Comparison of ENCODE assay signal across 8 cellular contexts in genomic region chr19:6736169-6736916, GRCh38. TPM values are rescaled to one million over a fixed set of nuclear protein-coding genes. Genes with fewer than 3 reads are reported as not detected.
DNase-seq lines count a peak whose midpoint lies in the region; ATAC-seq, FAIRE-seq and TF ChIP-seq lines count a peak whose summit lies in the region.

No MANE protein-coding gene starts in this region.

- peak overlapping the region; percentile 96 for H3K4me3 Mint-ChIP-seq in activated T-helper 1 cell treated with anti-CD3 and anti-CD28 coated beads, Interleukin-12 subunit alpha, Interleukin-12 subunit beta, Interleukin-2, Interleukin-4 antibody, amounts not matched to agents 30 ng/mL and 10 ng/mL and 1 ng/mL, durations not matched to agents 14 hours and 24 hours and 36 hours
- H3K4me3 Mint-ChIP-seq in naive B cell, result peak overlapping the region; percentile 89 to 99 (median 98)
- peak overlapping the region; percentile 96 for H3K4me3 Mint-ChIP-seq in stimulated activated naive CD8-positive, alpha-beta T cell treated with anti-CD3 and anti-CD28 coated beads, Interleukin-15, Interleukin-2, amounts not matched to agents 100 ng/mL and 50 ng/mL, for 24 hours

- H3K4me1 Mint-ChIP-seq in activated T-helper 1 cell treated with anti-CD3 and anti-CD28 coated beads, Interleukin-12 subunit alpha, Interleukin-12 subunit beta, Interleukin-2, Interleukin-4 antibody, amounts not matched to agents 30 ng/mL and 10 ng/mL and 1 ng/mL, durations not matched to agents 14 hours and 24 hours and 36 hours (ENCODE audit: low read depth), result peaks cover 37% of the 10 kb centered on the region
- H3K4me1 Mint-ChIP-seq in naive B cell, result peaks cover 22 to 41% (median 40%) of the 10 kb centered on the region in 3 donors
- H3K4me1 Mint-ChIP-seq in stimulated activated naive CD8-positive, alpha-beta T cell treated with anti-CD3 and anti-CD28 coated beads, Interleukin-15, Interleukin-2, amounts not matched to agents 100 ng/mL and 50 ng/mL, for 24 hours (ENCODE audit: low read depth), result peaks cover 39% of the 10 kb centered on the region

- peak overlapping the region; percentile 99 for H3K27ac Mint-ChIP-seq in activated T-helper 1 cell treated with anti-CD3 and anti-CD28 coated beads, Interleukin-12 subunit alpha, Interleukin-12 subunit beta, Interleukin-2, Interleukin-4 antibody, amounts not matched to agents 30 ng/mL and 10 ng/mL and 1 ng/mL, durations not matched to agents 14 hours and 24 hours and 36 hours
- H3K27ac Mint-ChIP-seq in naive B cell, result peak overlapping the region; percentile 78 to 98 (median 96)
- peak overlapping the region; percentile 96 for H3K27ac Mint-ChIP-seq in stimulated activated naive CD8-positive, alpha-beta T cell treated with anti-CD3 and anti-CD28 coated beads, Interleukin-15, Interleukin-2, amounts not matched to agents 100 ng/mL and 50 ng/mL, for 24 hours

- RAD21 ChIA-PET in HCT116 (lab: Charles Lee; ENCODE audit: low non-redundant PET in 1 of 2, low total read pairs in 2 of 2, uncharacterized antibody in 2 of 2, unreplicated experiment in 2 of 2), result interaction anchor here in 1 of 2 experiments (1.2 kb wide), 1 partner anchor 127 kb away, joined by 5 read pairs; no protein-coding TSS in a partner anchor

- ATAC-seq in HCT116 (peak; percentile 28), naive B cell (ENCODE audit: low read depth in 2 of 2) (peak; percentile 5 to 9), HG03442 (IDR thresholded peaks at IDR 0.05; ENCODE audit: unreplicated experiment) (no peak)

- peak in 2 of 3 experiments; percentile 58 to 72; a peak in 4 of 6 replicates for TF ChIP-seq CTCF in HCT116 (IDR thresholded peaks at IDR 0.05 in 2 of 3, conservative IDR thresholded peaks at IDR 0.05 in 1 of 3; ENCODE audit: borderline replicate concordance in 1 of 3, insufficient read depth in 1 of 3, low read depth in 2 of 3, low read length in 2 of 3)

- no peaks in the 10 kb centered on the region for H3K27me3 Mint-ChIP-seq in activated T-helper 1 cell treated with anti-CD3 and anti-CD28 coated beads, Interleukin-12 subunit alpha, Interleukin-12 subunit beta, Interleukin-2, Interleukin-4 antibody, amounts not matched to agents 30 ng/mL and 10 ng/mL and 1 ng/mL, durations not matched to agents 14 hours and 24 hours and 36 hours (ENCODE audit: insufficient read depth)
- H3K27me3 Mint-ChIP-seq in naive B cell, result no peaks in the 10 kb centered on the region
- no peaks in the 10 kb centered on the region for H3K27me3 Mint-ChIP-seq in stimulated activated naive CD8-positive, alpha-beta T cell treated with anti-CD3 and anti-CD28 coated beads, Interleukin-15, Interleukin-2, amounts not matched to agents 100 ng/mL and 50 ng/mL, for 24 hours

- POLR2A ChIA-PET in HCT116 (lab: Charles Lee), result interaction anchor here (0.7 to 3.1 kb wide), 5 partner anchors 12 to 259 kb away, joined by 3 to 10 read pairs (median 3); partner anchors contain the start of gene SH2D3A

- TF ChIP-seq RAD21 in HCT116 (IDR thresholded peaks at IDR 0.05; ENCODE audit: low read depth), result no peak

- H3K36me3 ChIP-seq in HCT116 (ENCODE audit: control insufficient read depth in 1 of 2, insufficient read depth in 2 of 2, low read length in 2 of 2), result peaks cover 1 to 3% of the 10 kb centered on the region in 2 experiments

- no peaks in the 10 kb centered on the region for H3K9me3 ChIP-seq in HCT116 (ENCODE audit: control insufficient read depth in 1 of 2, insufficient read depth in 1 of 2, low read depth in 1 of 2, low read length in 2 of 2)

- peaks cover 26 to 33% of the 10 kb centered on the region in 2 experiments for H3K4me1 ChIP-seq in HCT116 (ENCODE audit: control insufficient read depth in 1 of 2, insufficient read depth in 2 of 2, low read length in 2 of 2)

- peak overlapping the region; percentile 86 for H3K9ac ChIP-seq in HCT116 (ENCODE audit: low read length)

- peak overlapping the region; percentile 99 for H3K4me3 ChIP-seq in HCT116 (replicated peaks in 1 of 2; ENCODE audit: low read depth in 1 of 2, low read length in 2 of 2)

- TSS peak; percentile 61 for BruUV-seq in HCT116 (replicated peaks; lab: Mats Ljungman, UMichigan)

- peak overlapping the region; percentile 87 for H3K27ac ChIP-seq in HCT116 (ENCODE audit: low read depth, low read length)

- peak; percentile 39 for TF ChIP-seq POLR2A in HCT116 (IDR thresholded peaks at IDR 0.05; ENCODE audit: borderline replicate concordance, extremely low read depth, insufficient read depth, insufficient read length)

- peaks cover 20% of the 10 kb centered on the region for H3K36me3 Mint-ChIP-seq in activated T-helper 1 cell treated with anti-CD3 and anti-CD28 coated beads, Interleukin-12 subunit alpha, Interleukin-12 subunit beta, Interleukin-2, Interleukin-4 antibody, amounts not matched to agents 30 ng/mL and 10 ng/mL and 1 ng/mL, durations not matched to agents 14 hours and 24 hours and 36 hours (ENCODE audit: low read depth)
- H3K36me3 Mint-ChIP-seq in naive B cell, result peaks cover 0 to 9% of the 10 kb centered on the region in 2 donors
- peaks cover 8% of the 10 kb centered on the region for H3K36me3 Mint-ChIP-seq in stimulated activated naive CD8-positive, alpha-beta T cell treated with anti-CD3 and anti-CD28 coated beads, Interleukin-15, Interleukin-2, amounts not matched to agents 100 ng/mL and 50 ng/mL, for 24 hours (ENCODE audit: low read depth)

- FAIRE-seq in RCC 7860 (lab: Jason Lieb, UNC), result peak; percentile 57

- intact Hi-C loops in HCT116 (cut with micrococcal nuclease), result loop anchor here (1.0 to 5.0 kb wide), 2 partner anchors 219 to 364 kb away; partner anchors contain the start of gene ALKBH7
- intact Hi-C loops in activated T-helper 1 cell treated with anti-CD3 and anti-CD28 coated beads, Interleukin-12 subunit alpha, Interleukin-12 subunit beta, Interleukin-2, Interleukin-4 antibody, amounts not matched to agents 30 ng/mL and 10 ng/mL and 1 ng/mL, durations not matched to agents 14 hours and 24 hours and 36 hours (cut with micrococcal nuclease), result loop anchor here (1.0 to 5.0 kb wide), 7 partner anchors 66 to 220 kb away; partner anchors contain the start of genes CD70, TNFSF14 and TNFSF9

- DNase-seq in C1 segment of cervical spinal cord (lab: John Stamatoyannopoulos, UW), result peak in 11 of 14 donors; percentile 26 to 76 (median 54)
- peak; percentile 81 for DNase-seq in HCT116 (ENCODE audit: low read depth, low spot score)
- peak; percentile 81 for DNase-seq in RCC 7860 (ENCODE audit: low spot score)
- DNase-seq in activated T-helper 1 cell treated with anti-CD3 and anti-CD28 coated beads, Interleukin-12 subunit alpha, Interleukin-12 subunit beta, Interleukin-2, Interleukin-4 antibody, amounts not matched to agents 30 ng/mL and 10 ng/mL and 1 ng/mL, durations not matched to agents 14 hours and 24 hours and 36 hours (ENCODE audit: low spot score), result peak; percentile 72
- peak; percentile 86 for DNase-seq in fibroblast of gingiva (ENCODE audit: low read depth)
- DNase-seq in naive B cell, result peak; percentile 60

- no peaks in the 10 kb centered on the region for H3K9me2 ChIP-seq in HCT116 (ENCODE audit: insufficient read depth)

- no peaks in the 10 kb centered on the region for H3K9me3 Mint-ChIP-seq in activated T-helper 1 cell treated with anti-CD3 and anti-CD28 coated beads, Interleukin-12 subunit alpha, Interleukin-12 subunit beta, Interleukin-2, Interleukin-4 antibody, amounts not matched to agents 30 ng/mL and 10 ng/mL and 1 ng/mL, durations not matched to agents 14 hours and 24 hours and 36 hours
- H3K9me3 Mint-ChIP-seq in naive B cell, result no peaks in the 10 kb centered on the region
- H3K9me3 Mint-ChIP-seq in stimulated activated naive CD8-positive, alpha-beta T cell treated with anti-CD3 and anti-CD28 coated beads, Interleukin-15, Interleukin-2, amounts not matched to agents 100 ng/mL and 50 ng/mL, for 24 hours, result no peaks in the 10 kb centered on the region

- H2AFZ ChIP-seq in HCT116 (ENCODE audit: low read depth, low read length, poor library complexity, severe bottlenecking), result no peak overlapping the region

- no peaks in the 10 kb centered on the region for H3K27me3 ChIP-seq in HCT116 (ENCODE audit: insufficient read depth, low read length)

- H3K4me2 ChIP-seq in HCT116 (ENCODE audit: low read length), result peak overlapping the region; percentile 95

- CTCF ChIA-PET in HCT116 (lab: Charles Lee), result interaction anchor here (1.0 to 3.9 kb wide), 3 partner anchors 55 to 219 kb away, joined by 3 to 91 read pairs (median 4); no protein-coding TSS in a partner anchor

- H3K79me2 ChIP-seq in HCT116 (ENCODE audit: insufficient read depth, low read length), result peaks cover 34% of the 10 kb centered on the region

- no peaks in the 10 kb centered on the region for H4K20me1 ChIP-seq in HCT116 (ENCODE audit: insufficient read depth)

RNA-seq across cellular contexts. Expression of gene GPR108, which starts 1.0 kb away (rescaled TPM):
- 75.0 TPM for total RNA-seq in HCT116 (2021; ENCODE audit: unreplicated experiment)
- polyA plus RNA-seq in HCT116 (2012), result 89.6 and 104 TPM in 2 replicates
- total RNA-seq in activated T-helper 1 cell treated with anti-CD3 and anti-CD28 coated beads, Interleukin-12 subunit alpha, Interleukin-12 subunit beta, Interleukin-2, Interleukin-4 antibody, amounts not matched to agents 30 ng/mL and 10 ng/mL and 1 ng/mL, durations not matched to agents 14 hours and 24 hours and 36 hours, result 106 and 108 TPM in 2 replicates
- 100 to 1,000 TPM in 1 of 6 donors, 10 to 100 TPM in 5; 55.2 to 122 (median 79.5) TPM for polyA plus RNA-seq in naive B cell (ENCODE audit: low read depth in 6 of 6)

RNA-seq across cellular contexts. Expression of gene TRIP10, which starts 3.1 kb away (rescaled TPM):
- total RNA-seq in HCT116 (2021; ENCODE audit: unreplicated experiment), result 111 TPM
- polyA plus RNA-seq in HCT116 (2012), result 109 and 120 TPM in 2 replicates
- total RNA-seq in activated T-helper 1 cell treated with anti-CD3 and anti-CD28 coated beads, Interleukin-12 subunit alpha, Interleukin-12 subunit beta, Interleukin-2, Interleukin-4 antibody, amounts not matched to agents 30 ng/mL and 10 ng/mL and 1 ng/mL, durations not matched to agents 14 hours and 24 hours and 36 hours, result 61.2 and 62.0 TPM in 2 replicates
- polyA plus RNA-seq in naive B cell (ENCODE audit: low read depth in 6 of 6), result 1 to 10 TPM in 5 of 6 donors, not detected in 1; 2.7 to 5.1 (median 3.2) TPM

RNA-seq across cellular contexts. Expression of gene C3, which starts 15.9 kb away (rescaled TPM):
- 7.0 TPM for total RNA-seq in HCT116 (2021; ENCODE audit: unreplicated experiment)
- polyA plus RNA-seq in HCT116 (2012), result 1.6 and 2.1 TPM in 2 replicates
- 6.1 and 7.2 TPM in 2 replicates for total RNA-seq in activated T-helper 1 cell treated with anti-CD3 and anti-CD28 coated beads, Interleukin-12 subunit alpha, Interleukin-12 subunit beta, Interleukin-2, Interleukin-4 antibody, amounts not matched to agents 30 ng/mL and 10 ng/mL and 1 ng/mL, durations not matched to agents 14 hours and 24 hours and 36 hours
- polyA plus RNA-seq in naive B cell (ENCODE audit: low read depth in 6 of 6), result not detected

RNA-seq across cellular contexts. Expression of gene SH2D3A, which starts 30.9 kb away (rescaled TPM):
- 75.7 TPM for total RNA-seq in HCT116 (2021; ENCODE audit: unreplicated experiment)
- polyA plus RNA-seq in HCT116 (2012), result 57.7 and 67.0 TPM in 2 replicates
- 15.0 and 15.6 TPM in 2 replicates for total RNA-seq in activated T-helper 1 cell treated with anti-CD3 and anti-CD28 coated beads, Interleukin-12 subunit alpha, Interleukin-12 subunit beta, Interleukin-2, Interleukin-4 antibody, amounts not matched to agents 30 ng/mL and 10 ng/mL and 1 ng/mL, durations not matched to agents 14 hours and 24 hours and 36 hours
- polyA plus RNA-seq in naive B cell (ENCODE audit: low read depth in 6 of 6), result 10 to 100 TPM in 5 of 6 donors, 1 to 10 TPM in 1; 7.5 to 39.5 (median 22.3) TPM

RNA-seq across cellular contexts. Expression of gene VAV1, which starts 36.2 kb away (rescaled TPM):
- 20.6 TPM for total RNA-seq in HCT116 (2021; ENCODE audit: unreplicated experiment)
- polyA plus RNA-seq in HCT116 (2012), result 37.2 and 37.3 TPM in 2 replicates
- 86.8 and 90.4 TPM in 2 replicates for total RNA-seq in activated T-helper 1 cell treated with anti-CD3 and anti-CD28 coated beads, Interleukin-12 subunit alpha, Interleukin-12 subunit beta, Interleukin-2, Interleukin-4 antibody, amounts not matched to agents 30 ng/mL and 10 ng/mL and 1 ng/mL, durations not matched to agents 14 hours and 24 hours and 36 hours
- 10 to 100 TPM; 17.9 to 34.0 (median 23.7) TPM for polyA plus RNA-seq in naive B cell (ENCODE audit: low read depth in 6 of 6)
